ENCODE assay signal across 9 cellular contexts in genomic region chr7:151351027-151351426, GRCh38. TPM values are rescaled to one million over a fixed set of nuclear protein-coding genes. Genes with fewer than 3 reads are reported as not detected.
DNase-seq lines count a peak whose midpoint lies in the region; ATAC-seq and TF ChIP-seq lines count a peak whose summit lies in the region.
"Had no signal": no experiment of that assay in that cellular context is flagged by ENCODE, and none has a peak within 500 bp of the region (broad histone marks: within the 10 kb centered on the region; RNA-seq: fewer than 3 reads in every experiment).

No MANE protein-coding gene starts in this region.

- POLR2A ChIA-PET in HEK293T (lab: Yijun Ruan, JAX), result no interaction called here
- POLR2A ChIA-PET in activated CD4-positive, alpha-beta memory T cell treated with anti-CD3 and anti-CD28 coated beads for 36 hours (lab: Charles Lee), result interaction anchor here (1.1 to 2.2 kb wide), 2 partner anchors 10 to 35 kb away, joined by 4 to 7 read pairs; partner anchors contain the start of gene NUB1

- peak overlapping the region; percentile 46 for H3K4me3 Mint-ChIP-seq in activated CD4-positive, alpha-beta memory T cell treated with anti-CD3 and anti-CD28 coated beads for 36 hours
- H3K4me3 Mint-ChIP-seq in mesothelial cell of epicardium (no peak overlapping the region), osteocyte (ENCODE audit: unreplicated experiment) (no peak overlapping the region)

- H3K36me3 Mint-ChIP-seq in activated CD4-positive, alpha-beta memory T cell treated with anti-CD3 and anti-CD28 coated beads for 36 hours, result peaks cover 23% of the 10 kb centered on the region
- H3K36me3 Mint-ChIP-seq in mesothelial cell of epicardium (peaks cover 31% of the 10 kb centered on the region), osteocyte (ENCODE audit: unreplicated experiment) (peaks cover 52% of the 10 kb centered on the region)

- TF ChIP-seq CTCF in AG09319 (IDR thresholded peaks at IDR 0.05; ENCODE audit: low read depth, low read length) (peak; percentile 0; the same call in 1 of the 2 replicates), mesothelial cell of epicardium (IDR thresholded peaks at IDR 0.05; ENCODE audit: unreplicated experiment) (no peak), testis (IDR thresholded peaks at IDR 0.05) (no peak), osteocyte (IDR thresholded peaks at IDR 0.05) (no peak)

- no peak for TF ChIP-seq POLR2A in testis (IDR thresholded peaks at IDR 0.05)

- DNase-seq in AG09319 (ENCODE audit: extremely low read depth, low read depth) (no peak), HEK293T (ENCODE audit: extremely low spot score) (peak; percentile 49), islet precursor cell (peak; percentile 76), mesothelial cell of epicardium (ENCODE audit: low spot score in 2 of 2, unreplicated experiment in 2 of 2) (no peak), testis (no peak), osteocyte (ENCODE audit: extremely low spot score, unreplicated experiment) (no peak)
- DNase-seq in activated CD4-positive, alpha-beta memory T cell treated with anti-CD3 and anti-CD28 coated beads for 36 hours, result peak; percentile 68

- ATAC-seq in HG03175 (IDR thresholded peaks at IDR 0.05; ENCODE audit: unreplicated experiment), result no peak

- intact Hi-C loops in activated CD4-positive, alpha-beta memory T cell treated with anti-CD3 and anti-CD28 coated beads for 36 hours (cut with micrococcal nuclease), result loop anchor here (2.0 to 10.0 kb wide), 7 partner anchors 74 to 396 kb away; partner anchors contain the start of genes CDK5, CHPF2, FASTK and SLC4A2
- intact Hi-C loops in testis (cut with DNase I; ENCODE audit: low total_unique reads), result no loop called here

- peaks cover 35% of the 10 kb centered on the region for H3K4me1 Mint-ChIP-seq in activated CD4-positive, alpha-beta memory T cell treated with anti-CD3 and anti-CD28 coated beads for 36 hours (ENCODE audit: low read depth)
- H3K4me1 Mint-ChIP-seq in mesothelial cell of epicardium, result peaks cover 9% of the 10 kb centered on the region
- peaks cover 7% of the 10 kb centered on the region for H3K4me1 Mint-ChIP-seq in osteocyte (ENCODE audit: unreplicated experiment)

- no peak overlapping the region for H3K27ac ChIP-seq in testis
- H3K27ac ChIP-seq: SJSA1 had no signal

- H3K4me3 ChIP-seq in testis, result no peak overlapping the region
- H3K4me3 ChIP-seq: SJSA1 had no signal

- H3K9me3 ChIP-seq in testis, result no peaks in the 10 kb centered on the region
- H3K9me3 ChIP-seq: SJSA1 had no signal

- H3K27me3 ChIP-seq in testis, result no peaks in the 10 kb centered on the region
- H3K27me3 ChIP-seq: SJSA1 had no signal

- H3K9me3 Mint-ChIP-seq in activated CD4-positive, alpha-beta memory T cell treated with anti-CD3 and anti-CD28 coated beads for 36 hours, result no peaks in the 10 kb centered on the region
- no peaks in the 10 kb centered on the region for H3K9me3 Mint-ChIP-seq in mesothelial cell of epicardium
- no peaks in the 10 kb centered on the region for H3K9me3 Mint-ChIP-seq in osteocyte (ENCODE audit: unreplicated experiment)

- CTCF ChIA-PET in HEK293T (lab: Yijun Ruan, JAX), result interaction anchor here (0.6 to 2.4 kb wide), 7 partner anchors 10 to 87 kb away, joined by 3 to 25 read pairs (median 3); partner anchors contain the start of gene NUB1
- CTCF ChIA-PET in activated CD4-positive, alpha-beta memory T cell treated with anti-CD3 and anti-CD28 coated beads for 36 hours (lab: Charles Lee), result interaction anchor here (0.7 to 8.3 kb wide), 22 partner anchors 9 to 227 kb away, joined by 3 to 161 read pairs (median 8); partner anchors contain the start of genes CRYGN and NUB1

- no peaks in the 10 kb centered on the region for H3K27me3 Mint-ChIP-seq in activated CD4-positive, alpha-beta memory T cell treated with anti-CD3 and anti-CD28 coated beads for 36 hours
- no peaks in the 10 kb centered on the region for H3K27me3 Mint-ChIP-seq in mesothelial cell of epicardium (ENCODE audit: low read depth)
- no peaks in the 10 kb centered on the region for H3K27me3 Mint-ChIP-seq in osteocyte (ENCODE audit: unreplicated experiment)

- peak overlapping the region; percentile 95 for H3K27ac Mint-ChIP-seq in activated CD4-positive, alpha-beta memory T cell treated with anti-CD3 and anti-CD28 coated beads for 36 hours
- H3K27ac Mint-ChIP-seq in mesothelial cell of epicardium (no peak overlapping the region), osteocyte (ENCODE audit: unreplicated experiment) (no peak overlapping the region)

- H3K4me1 ChIP-seq in testis, result peaks cover 9% of the 10 kb centered on the region

- no peaks in the 10 kb centered on the region for H3K36me3 ChIP-seq in testis (ENCODE audit: low read depth, missing control alignments)

- WGBS in testis, 2 donors, result 70 to 71% methylated on average over 8 of the region's 8 CpGs

TF ChIP-seq in HEK293T, 16 proteins besides CTCF, POLR2A, EP300 and RAD21:
- no peak for TF ChIP-seq ARNT (IDR thresholded peaks at IDR 0.05)
- no peak for TF ChIP-seq PKNOX1 (IDR thresholded peaks at IDR 0.05)
- no peak for TF ChIP-seq FOXK2 (IDR thresholded peaks at IDR 0.05)
- no peak for TF ChIP-seq NFRKB (IDR thresholded peaks at IDR 0.05)
- TF ChIP-seq SP1 (IDR thresholded peaks at IDR 0.05), result no peak
- TF ChIP-seq FOXM1 (IDR thresholded peaks at IDR 0.05; ENCODE audit: borderline replicate concordance), result no peak
- TF ChIP-seq LEF1 (IDR thresholded peaks at IDR 0.05; ENCODE audit: borderline replicate concordance), result no peak
- no peak for TF ChIP-seq ELF4 (IDR thresholded peaks at IDR 0.05)
- TF ChIP-seq ZNF384 (IDR thresholded peaks at IDR 0.05), result no peak
- TF ChIP-seq CTBP1 (IDR thresholded peaks at IDR 0.05; ENCODE audit: borderline replicate concordance), result no peak
- TF ChIP-seq SUZ12 (IDR thresholded peaks at IDR 0.05), result no peak

RNA-seq across cellular contexts. Expression of gene NUB1, which starts 9.4 kb away (rescaled TPM):
- 10 to 100 TPM; 48.0 to 48.6 TPM for total RNA-seq in activated CD4-positive, alpha-beta memory T cell treated with anti-CD3 and anti-CD28 coated beads for 36 hours
- total RNA-seq in mesothelial cell of epicardium (47.7 to 52.4 TPM (median 52.3 TPM) in 3 replicates), testis (10 to 100 TPM; 57.9 to 59.6 TPM), osteocyte (61.7 and 63.0 TPM in 2 replicates)
- polyA plus RNA-seq in testis (ENCODE audit: insufficient read depth, low read depth, low replicate concordance), result 140 TPM

RNA-seq across cellular contexts. Expression of gene WDR86, which starts 58.8 kb away (rescaled TPM):
- under 1 TPM; 0.17 to 0.43 TPM for total RNA-seq in activated CD4-positive, alpha-beta memory T cell treated with anti-CD3 and anti-CD28 coated beads for 36 hours
- total RNA-seq in mesothelial cell of epicardium (259 to 274 TPM (median 266 TPM) in 3 replicates), testis (10 to 100 TPM in 1 of 2 donors, 1 to 10 TPM in 1; 9.6 to 20.3 TPM), osteocyte (0.39 TPM in 1 of 2 replicates, not detected in the other)
- polyA plus RNA-seq in testis (ENCODE audit: insufficient read depth, low read depth, low replicate concordance), result 2.8 TPM

Comparison
In these comparisons a context has a peak if more than half of its experiments do, and no peak if none do; other contexts are left out.
1. DNase-seq: peak in HEK293T (single experiment), activated CD4-positive, alpha-beta memory T cell treated with anti-CD3 and anti-CD28 coated beads for 36 hours (single experiment) and islet precursor cell (single experiment); none in AG09319 (single experiment), mesothelial cell of epicardium (0 of 2), testis (single experiment) and osteocyte (single experiment).
2. RNA of gene WDR86, which starts 58.8 kb away (total RNA-seq): 259 to 274 TPM in mesothelial cell of epicardium; 9.6 to 20.3 TPM in testis, 0.17 to 0.43 TPM in activated CD4-positive, alpha-beta memory T cell treated with anti-CD3 and anti-CD28 coated beads for 36 hours and 0.39 TPM in osteocyte; every median in the first group is over 10 times any median in the second.